In the genomic region with DNA sequence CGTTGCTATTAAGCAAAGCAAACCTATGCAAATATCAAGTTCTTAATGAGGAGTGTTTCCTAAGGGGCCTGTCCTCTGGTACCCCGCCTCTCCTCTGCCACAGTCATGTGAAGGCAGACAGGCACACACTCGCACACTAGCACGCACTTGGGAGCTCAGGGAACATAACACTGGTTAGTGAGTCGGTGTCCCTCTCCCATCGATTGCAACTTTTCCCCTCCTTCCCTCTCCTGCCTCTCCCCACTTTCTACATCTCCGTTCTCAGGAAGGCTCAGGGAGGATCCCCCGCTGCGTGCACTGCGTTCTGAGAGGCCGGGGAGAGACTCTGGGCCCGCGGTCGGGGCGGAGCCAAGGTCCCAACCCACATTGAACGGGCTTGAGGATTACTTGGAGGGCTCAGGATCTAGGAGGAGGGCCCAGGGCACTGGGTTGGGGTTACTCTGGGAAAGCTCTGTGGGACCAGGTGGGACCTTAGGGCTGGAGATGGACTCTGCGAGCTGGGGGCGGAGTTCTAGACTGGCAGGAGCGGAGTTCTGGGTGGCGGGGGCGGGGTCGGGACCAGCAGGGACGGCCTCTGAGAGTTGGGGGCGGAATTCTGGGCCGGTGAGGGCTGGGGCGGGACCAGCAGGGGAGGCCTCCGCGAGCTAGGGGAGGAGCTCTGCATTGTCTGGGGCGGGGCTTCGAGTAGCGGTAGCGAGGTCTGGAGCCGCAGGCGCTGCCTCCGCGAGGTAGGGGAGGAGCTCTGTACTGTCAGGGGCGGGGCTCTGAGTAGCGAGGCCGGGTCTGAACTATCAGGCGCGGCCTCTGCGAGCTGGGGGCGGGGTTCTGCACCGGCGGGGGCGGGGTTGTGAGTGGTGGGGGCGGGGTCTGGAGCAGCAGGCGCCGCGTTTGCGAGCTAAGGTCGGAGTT, we compare ENCODE assay signal across 1 cellular context.
TF ChIP-seq lines count a peak whose summit lies in the region.

No MANE protein-coding gene starts in this region.

TF ChIP-seq in K562, 482 proteins besides CTCF, POLR2A, EP300 and RAD21 (continued from another document and continues in another):
- TF ChIP-seq PRDM10 (IDR thresholded peaks at IDR 0.05; ENCODE audit: partially characterized antibody): peak; percentile 70
- no peak for TF ChIP-seq ZNF740 (CRISPR knock-in tag; IDR thresholded peaks at IDR 0.05)
- TF ChIP-seq ZNF740 (tag; IDR thresholded peaks at IDR 0.05): no peak
- TF ChIP-seq KDM5B (IDR thresholded peaks at IDR 0.05; ENCODE audit: insufficient replicate concordance, low read depth, low read length): peak; percentile 62
- TF ChIP-seq, protein P1, sequence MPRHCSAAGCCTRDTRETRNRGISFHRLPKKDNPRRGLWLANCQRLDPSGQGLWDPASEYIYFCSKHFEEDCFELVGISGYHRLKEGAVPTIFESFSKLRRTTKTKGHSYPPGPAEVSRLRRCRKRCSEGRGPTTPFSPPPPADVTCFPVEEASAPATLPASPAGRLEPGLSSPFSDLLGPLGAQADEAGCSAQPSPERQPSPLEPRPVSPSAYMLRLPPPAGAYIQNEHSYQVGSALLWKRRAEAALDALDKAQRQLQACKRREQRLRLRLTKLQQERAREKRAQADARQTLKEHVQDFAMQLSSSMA (CRISPR knock-in tag; IDR thresholded peaks at IDR 0.05): no peak
- no peak for TF ChIP-seq CBFA2T2 (conservative IDR thresholded peaks at IDR 0.05)
- peak in 1 of 2 experiments; percentile 67; a peak in 1 of 4 replicates for TF ChIP-seq UBTF (IDR thresholded peaks at IDR 0.05; ENCODE audit: borderline replicate concordance in 1 of 2, low read depth in 2 of 2, low read length in 2 of 2)
- no peak for TF ChIP-seq ZFP1 (CRISPR knock-in tag; IDR thresholded peaks at IDR 0.05)
- TF ChIP-seq SOX6 (IDR thresholded peaks at IDR 0.05): no peak
- TF ChIP-seq LEF1 (IDR thresholded peaks at IDR 0.05): no peak
- no peak for TF ChIP-seq CEBPG (CRISPR knock-in tag; IDR thresholded peaks at IDR 0.05)
- TF ChIP-seq CEBPG (tag; conservative IDR thresholded peaks at IDR 0.05 in 1 of 2, IDR thresholded peaks at IDR 0.05 in 1 of 2): no peak
- TF ChIP-seq CHAMP1 (IDR thresholded peaks at IDR 0.05): no peak
- TF ChIP-seq POLR2AphosphoS2 (IDR thresholded peaks at IDR 0.05; ENCODE audit: low read length): peak; percentile 55
- TF ChIP-seq SAP30 (IDR thresholded peaks at IDR 0.05; ENCODE audit: borderline replicate concordance, insufficient read depth, low read depth, low read length, poor library complexity, severe bottlenecking): no peak
- TF ChIP-seq ATF3 (IDR thresholded peaks at IDR 0.05): no peak
- TF ChIP-seq ATF3 (CRISPR knock-in tag; conservative IDR thresholded peaks at IDR 0.05): no peak
- no peak for TF ChIP-seq RFX1 (IDR thresholded peaks at IDR 0.05)
- TF ChIP-seq, protein P2, sequence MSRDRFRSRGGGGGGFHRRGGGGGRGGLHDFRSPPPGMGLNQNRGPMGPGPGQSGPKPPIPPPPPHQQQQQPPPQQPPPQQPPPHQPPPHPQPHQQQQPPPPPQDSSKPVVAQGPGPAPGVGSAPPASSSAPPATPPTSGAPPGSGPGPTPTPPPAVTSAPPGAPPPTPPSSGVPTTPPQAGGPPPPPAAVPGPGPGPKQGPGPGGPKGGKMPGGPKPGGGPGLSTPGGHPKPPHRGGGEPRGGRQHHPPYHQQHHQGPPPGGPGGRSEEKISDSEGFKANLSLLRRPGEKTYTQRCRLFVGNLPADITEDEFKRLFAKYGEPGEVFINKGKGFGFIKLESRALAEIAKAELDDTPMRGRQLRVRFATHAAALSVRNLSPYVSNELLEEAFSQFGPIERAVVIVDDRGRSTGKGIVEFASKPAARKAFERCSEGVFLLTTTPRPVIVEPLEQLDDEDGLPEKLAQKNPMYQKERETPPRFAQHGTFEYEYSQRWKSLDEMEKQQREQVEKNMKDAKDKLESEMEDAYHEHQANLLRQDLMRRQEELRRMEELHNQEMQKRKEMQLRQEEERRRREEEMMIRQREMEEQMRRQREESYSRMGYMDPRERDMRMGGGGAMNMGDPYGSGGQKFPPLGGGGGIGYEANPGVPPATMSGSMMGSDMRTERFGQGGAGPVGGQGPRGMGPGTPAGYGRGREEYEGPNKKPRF (IDR thresholded peaks at IDR 0.05; ENCODE audit: low read depth, low read length): no peak
- TF ChIP-seq SP2 (IDR thresholded peaks at IDR 0.05; ENCODE audit: extremely low read depth, low read depth, low read length, poor library complexity, severe bottlenecking): no peak
- no peak for TF ChIP-seq ARID2 (IDR thresholded peaks at IDR 0.05)
- TF ChIP-seq POLR2B (IDR thresholded peaks at IDR 0.05; ENCODE audit: low read depth, partially characterized antibody): peak; percentile 84
- TF ChIP-seq ZBTB7A (IDR thresholded peaks at IDR 0.05; ENCODE audit: borderline replicate concordance, control insufficient read depth, low read depth, low read length): no peak
- TF ChIP-seq TAF9B (IDR thresholded peaks at IDR 0.05; ENCODE audit: partially characterized antibody): no peak
- TF ChIP-seq ZNF444 (CRISPR knock-in tag; IDR thresholded peaks at IDR 0.05): no peak
- TF ChIP-seq POLR2AphosphoS5 (IDR thresholded peaks at IDR 0.05; ENCODE audit: control insufficient read depth, insufficient read depth, low read depth, low read length): peak; percentile 47; the same call in 1 of the 2 replicates
- TF ChIP-seq KHSRP (IDR thresholded peaks at IDR 0.05): no peak
- TF ChIP-seq CCAR2 (IDR thresholded peaks at IDR 0.05; ENCODE audit: low read depth, low read length): no peak
- TF ChIP-seq, protein P3, sequence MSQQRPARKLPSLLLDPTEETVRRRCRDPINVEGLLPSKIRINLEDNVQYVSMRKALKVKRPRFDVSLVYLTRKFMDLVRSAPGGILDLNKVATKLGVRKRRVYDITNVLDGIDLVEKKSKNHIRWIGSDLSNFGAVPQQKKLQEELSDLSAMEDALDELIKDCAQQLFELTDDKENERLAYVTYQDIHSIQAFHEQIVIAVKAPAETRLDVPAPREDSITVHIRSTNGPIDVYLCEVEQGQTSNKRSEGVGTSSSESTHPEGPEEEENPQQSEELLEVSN (IDR thresholded peaks at IDR 0.05; ENCODE audit: borderline replicate concordance in 1 of 2, extremely low read depth in 1 of 2, insufficient read depth in 1 of 2, insufficient read length in 1 of 2, low read depth in 1 of 2, low read length in 1 of 2, poor library complexity in 1 of 2, severe bottlenecking in 1 of 2): no peak
- TF ChIP-seq, protein P4, sequence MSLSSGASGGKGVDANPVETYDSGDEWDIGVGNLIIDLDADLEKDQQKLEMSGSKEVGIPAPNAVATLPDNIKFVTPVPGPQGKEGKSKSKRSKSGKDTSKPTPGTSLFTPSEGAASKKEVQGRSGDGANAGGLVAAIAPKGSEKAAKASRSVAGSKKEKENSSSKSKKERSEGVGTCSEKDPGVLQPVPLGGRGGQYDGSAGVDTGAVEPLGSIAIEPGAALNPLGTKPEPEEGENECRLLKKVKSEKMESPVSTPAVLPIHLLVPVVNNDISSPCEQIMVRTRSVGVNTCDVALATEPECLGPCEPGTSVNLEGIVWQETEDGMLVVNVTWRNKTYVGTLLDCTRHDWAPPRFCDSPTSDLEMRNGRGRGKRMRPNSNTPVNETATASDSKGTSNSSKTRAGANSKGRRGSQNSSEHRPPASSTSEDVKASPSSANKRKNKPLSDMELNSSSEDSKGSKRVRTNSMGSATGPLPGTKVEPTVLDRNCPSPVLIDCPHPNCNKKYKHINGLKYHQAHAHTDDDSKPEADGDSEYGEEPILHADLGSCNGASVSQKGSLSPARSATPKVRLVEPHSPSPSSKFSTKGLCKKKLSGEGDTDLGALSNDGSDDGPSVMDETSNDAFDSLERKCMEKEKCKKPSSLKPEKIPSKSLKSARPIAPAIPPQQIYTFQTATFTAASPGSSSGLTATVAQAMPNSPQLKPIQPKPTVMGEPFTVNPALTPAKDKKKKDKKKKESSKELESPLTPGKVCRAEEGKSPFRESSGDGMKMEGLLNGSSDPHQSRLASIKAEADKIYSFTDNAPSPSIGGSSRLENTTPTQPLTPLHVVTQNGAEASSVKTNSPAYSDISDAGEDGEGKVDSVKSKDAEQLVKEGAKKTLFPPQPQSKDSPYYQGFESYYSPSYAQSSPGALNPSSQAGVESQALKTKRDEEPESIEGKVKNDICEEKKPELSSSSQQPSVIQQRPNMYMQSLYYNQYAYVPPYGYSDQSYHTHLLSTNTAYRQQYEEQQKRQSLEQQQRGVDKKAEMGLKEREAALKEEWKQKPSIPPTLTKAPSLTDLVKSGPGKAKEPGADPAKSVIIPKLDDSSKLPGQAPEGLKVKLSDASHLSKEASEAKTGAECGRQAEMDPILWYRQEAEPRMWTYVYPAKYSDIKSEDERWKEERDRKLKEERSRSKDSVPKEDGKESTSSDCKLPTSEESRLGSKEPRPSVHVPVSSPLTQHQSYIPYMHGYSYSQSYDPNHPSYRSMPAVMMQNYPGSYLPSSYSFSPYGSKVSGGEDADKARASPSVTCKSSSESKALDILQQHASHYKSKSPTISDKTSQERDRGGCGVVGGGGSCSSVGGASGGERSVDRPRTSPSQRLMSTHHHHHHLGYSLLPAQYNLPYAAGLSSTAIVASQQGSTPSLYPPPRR (CRISPR knock-in tag; IDR thresholded peaks at IDR 0.05; ENCODE audit: borderline replicate concordance): no peak
- no peak for TF ChIP-seq STAG1 (CRISPR knock-in tag; IDR thresholded peaks at IDR 0.05; ENCODE audit: borderline replicate concordance)
- no peak for TF ChIP-seq SMARCA5 (IDR thresholded peaks at IDR 0.05)
- TF ChIP-seq ZNF695 (CRISPR knock-in tag; IDR thresholded peaks at IDR 0.05): no peak
